1 cellular context compared by ENCODE assay signal in the genomic region with DNA sequence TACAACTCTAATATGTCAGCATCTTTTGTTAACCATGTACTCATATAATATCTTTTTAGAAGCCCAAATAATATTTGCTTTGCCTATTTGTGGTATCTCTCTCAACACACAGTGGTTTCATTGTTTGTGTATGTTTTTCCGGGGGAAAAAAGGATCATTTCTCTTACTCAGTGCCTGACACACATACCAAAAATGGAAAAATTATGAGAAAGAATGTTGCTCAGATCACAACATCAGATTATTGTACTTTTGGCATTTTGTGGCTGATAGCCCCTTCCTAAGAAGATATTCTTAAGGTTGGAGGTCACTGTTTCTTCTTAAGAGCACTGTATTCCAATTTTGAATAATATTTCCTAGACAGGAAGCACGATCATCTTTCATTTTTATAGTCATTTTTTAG.
TF ChIP-seq lines count a peak whose summit lies in the region.

No MANE protein-coding gene starts in this region.

TF ChIP-seq in SK-N-SH, 30 proteins besides CTCF, POLR2A, EP300 and RAD21 (continued from another document):
- TF ChIP-seq REST (IDR thresholded peaks at IDR 0.05; ENCODE audit: low read depth, low read length), result no peak
- TF ChIP-seq TAF1 (IDR thresholded peaks at IDR 0.05; ENCODE audit: borderline replicate concordance, low read depth, low read length), result no peak
- TF ChIP-seq TCF12 (IDR thresholded peaks at IDR 0.05), result peak; percentile 78
- TF ChIP-seq GABPA (IDR thresholded peaks at IDR 0.05; ENCODE audit: low read depth), result no peak
- TF ChIP-seq, protein P1, sequence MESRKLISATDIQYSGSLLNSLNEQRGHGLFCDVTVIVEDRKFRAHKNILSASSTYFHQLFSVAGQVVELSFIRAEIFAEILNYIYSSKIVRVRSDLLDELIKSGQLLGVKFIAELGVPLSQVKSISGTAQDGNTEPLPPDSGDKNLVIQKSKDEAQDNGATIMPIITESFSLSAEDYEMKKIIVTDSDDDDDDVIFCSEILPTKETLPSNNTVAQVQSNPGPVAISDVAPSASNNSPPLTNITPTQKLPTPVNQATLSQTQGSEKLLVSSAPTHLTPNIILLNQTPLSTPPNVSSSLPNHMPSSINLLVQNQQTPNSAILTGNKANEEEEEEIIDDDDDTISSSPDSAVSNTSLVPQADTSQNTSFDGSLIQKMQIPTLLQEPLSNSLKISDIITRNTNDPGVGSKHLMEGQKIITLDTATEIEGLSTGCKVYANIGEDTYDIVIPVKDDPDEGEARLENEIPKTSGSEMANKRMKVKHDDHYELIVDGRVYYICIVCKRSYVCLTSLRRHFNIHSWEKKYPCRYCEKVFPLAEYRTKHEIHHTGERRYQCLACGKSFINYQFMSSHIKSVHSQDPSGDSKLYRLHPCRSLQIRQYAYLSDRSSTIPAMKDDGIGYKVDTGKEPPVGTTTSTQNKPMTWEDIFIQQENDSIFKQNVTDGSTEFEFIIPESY (IDR thresholded peaks at IDR 0.05; ENCODE audit: borderline replicate concordance, low read depth), result no peak
- TF ChIP-seq GATA2 (CRISPR knock-in tag; IDR thresholded peaks at IDR 0.05), result no peak
- TF ChIP-seq MEF2A (IDR thresholded peaks at IDR 0.05; ENCODE audit: borderline replicate concordance, low read depth), result peak; percentile 74; the same call in 1 of the 2 replicates
- TF ChIP-seq ELF1 (IDR thresholded peaks at IDR 0.05), result peak; percentile 36; the same call in 1 of the 2 replicates
- no peak for TF ChIP-seq RFX5 (IDR thresholded peaks at IDR 0.05; ENCODE audit: low read length)
- TF ChIP-seq, protein P2, sequence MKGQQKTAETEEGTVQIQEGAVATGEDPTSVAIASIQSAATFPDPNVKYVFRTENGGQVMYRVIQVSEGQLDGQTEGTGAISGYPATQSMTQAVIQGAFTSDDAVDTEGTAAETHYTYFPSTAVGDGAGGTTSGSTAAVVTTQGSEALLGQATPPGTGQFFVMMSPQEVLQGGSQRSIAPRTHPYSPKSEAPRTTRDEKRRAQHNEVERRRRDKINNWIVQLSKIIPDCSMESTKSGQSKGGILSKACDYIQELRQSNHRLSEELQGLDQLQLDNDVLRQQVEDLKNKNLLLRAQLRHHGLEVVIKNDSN (IDR thresholded peaks at IDR 0.05; ENCODE audit: borderline replicate concordance, low read depth), result no peak
- TF ChIP-seq RXRA (IDR thresholded peaks at IDR 0.05; ENCODE audit: borderline replicate concordance, low read depth), result peak; percentile 56; the same call in 1 of the 2 replicates
- TF ChIP-seq SMC3 (IDR thresholded peaks at IDR 0.05; ENCODE audit: low read depth, low read length), result no peak
- TF ChIP-seq NRF1 (IDR thresholded peaks at IDR 0.05; ENCODE audit: low read depth, low read length), result no peak
- no peak for TF ChIP-seq SIN3A (IDR thresholded peaks at IDR 0.05; ENCODE audit: borderline replicate concordance, low read depth, low read length)
